9 cellular contexts compared by ENCODE assay signal in genomic region chr19:17348700-17349099, GRCh38. TPM values are rescaled to one million over a fixed set of nuclear protein-coding genes. Genes with fewer than 3 reads are reported as not detected.
A peak's percentile ranks its signal among the peaks of the same experiment; 100 is the strongest.
DNase-seq lines count a peak whose midpoint lies in the region; ATAC-seq, FAIRE-seq and TF ChIP-seq lines count a peak whose summit lies in the region.
"Had no signal": no experiment of that assay in that cellular context is flagged by ENCODE, and none has a peak within 500 bp of the region (broad histone marks: within the 10 kb centered on the region; RNA-seq: fewer than 3 reads in every experiment).

No MANE protein-coding gene starts in this region.

- no peak for FAIRE-seq in kidney (lab: Jason Lieb, UNC)

- CTCF ChIA-PET in Caco-2 (lab: Charles Lee): no interaction called here

- in situ Hi-C loops in astrocyte of the spinal cord (cut with HindIII; ENCODE audit: low sequenced_read_pairs): no loop called here

- TF ChIP-seq CTCF in astrocyte of the spinal cord (IDR thresholded peaks at IDR 0.05; ENCODE audit: low read depth, low read length) (no peak), kidney (IDR thresholded peaks at IDR 0.05; ENCODE audit: borderline replicate concordance, extremely low read depth, insufficient read depth) (no peak), upper lobe of left lung (IDR thresholded peaks at IDR 0.05) (no peak), Caco-2 (IDR thresholded peaks at IDR 0.05; ENCODE audit: insufficient read depth in 1 of 2, low read depth in 1 of 2, low read length in 1 of 2, severe bottlenecking in 1 of 2, unreplicated experiment in 1 of 2) (no peak)

- H3K27me3 ChIP-seq in upper lobe of left lung (no peaks in the 10 kb centered on the region), Caco-2 (replicated peaks; ENCODE audit: control insufficient read depth, insufficient read depth, low read length) (no peaks in the 10 kb centered on the region)

- H3K4me3 Mint-ChIP-seq in Caco-2 (ENCODE audit: unreplicated experiment): no peak overlapping the region

- H3K9me3 ChIP-seq in kidney (ENCODE audit: control insufficient read depth in 1 of 2, low read length in 2 of 2): no peaks in the 10 kb centered on the region
- no peaks in the 10 kb centered on the region for H3K9me3 ChIP-seq in upper lobe of left lung
- H3K9me3 ChIP-seq in Caco-2: no peaks in the 10 kb centered on the region

- no peak overlapping the region for H3K27ac Mint-ChIP-seq in Caco-2 (ENCODE audit: unreplicated experiment)

- WGBS in upper lobe of left lung, 2 donors: 0 to 10% methylated on average over 12 of the region's 12 CpGs

- no peaks in the 10 kb centered on the region for H3K4me1 Mint-ChIP-seq in Caco-2 (ENCODE audit: low read depth, unreplicated experiment)

- H3K36me3 ChIP-seq in kidney (ENCODE audit: control insufficient read depth in 1 of 2, insufficient read depth in 2 of 2, low read length in 2 of 2) (no peaks in the 10 kb centered on the region), upper lobe of left lung (no peaks in the 10 kb centered on the region), Caco-2 (ENCODE audit: control insufficient read depth, insufficient read depth, low read length) (no peaks in the 10 kb centered on the region)

- POLR2A ChIA-PET in Caco-2 (lab: Charles Lee): no interaction called here

- H3K9ac ChIP-seq in kidney (ENCODE audit: low read length in 2 of 2): no peak overlapping the region

- intact Hi-C loops in kidney (cut with DNase I): no loop called here
- intact Hi-C loops in Caco-2 (cut with micrococcal nuclease; ENCODE audit: unreplicated experiment): loop anchor here (5.0 kb wide), 1 partner anchor 119 kb away; no protein-coding TSS in a partner anchor

- no peaks in the 10 kb centered on the region for H3K9me3 Mint-ChIP-seq in Caco-2 (ENCODE audit: unreplicated experiment)

- TF ChIP-seq POLR2A in upper lobe of left lung (IDR thresholded peaks at IDR 0.05): no peak

- no peak overlapping the region for H3K4me3 ChIP-seq in astrocyte of the spinal cord (ENCODE audit: low read depth, low read length)
- no peak overlapping the region for H3K4me3 ChIP-seq in kidney (ENCODE audit: low read length in 2 of 2)
- no peak overlapping the region for H3K4me3 ChIP-seq in upper lobe of left lung
- H3K4me3 ChIP-seq in Caco-2 (ENCODE audit: low read depth, low read length): no peak overlapping the region

- H3K27ac ChIP-seq in kidney (ENCODE audit: low read depth in 2 of 2, low read length in 2 of 2): peak overlapping the region; percentile 38 to 72
- peak overlapping the region in 2 of 4 donors; percentile 54 to 61 for H3K27ac ChIP-seq in upper lobe of left lung

- BruUV-seq in Caco-2 (replicated peaks; lab: Mats Ljungman, UMichigan): no TSS peak

- peaks cover 6% of the 10 kb centered on the region for H3K27me3 Mint-ChIP-seq in Caco-2 (ENCODE audit: insufficient read depth, unreplicated experiment)

- DNase-seq in NCI-H1417 (lab: John Stamatoyannopoulos, UW): peak in 2 of 3 experiments; percentile 25 to 63
- DNase-seq in NCI-H1417 treated with DMSO at 0.1 percent for 48 hours (lab: John Stamatoyannopoulos, UW): no peak
- DNase-seq in astrocyte of the spinal cord (ENCODE audit: low read depth, low spot score): peak; percentile 78
- peak; percentile 93 for DNase-seq in kidney
- no peak for DNase-seq in upper lobe of left lung
- no peak for DNase-seq in Caco-2
- no peak for DNase-seq in cerebellar nuclear complex (lab: John Stamatoyannopoulos, UW)
- DNase-seq: activated CD8-positive, alpha-beta memory T cell treated with anti-CD3 and anti-CD28 coated beads for 24 hours had no signal

- ATAC-seq in upper lobe of left lung (ENCODE audit: low FRiP score in 2 of 2): peak; percentile 23 to 75
- ATAC-seq in GM18520 (IDR thresholded peaks at IDR 0.05; ENCODE audit: unreplicated experiment): no peak

- peaks cover 0 to 7% of the 10 kb centered on the region in 2 donors for H3K4me1 ChIP-seq in kidney (ENCODE audit: control insufficient read depth in 1 of 2, insufficient read depth in 1 of 2, low read depth in 1 of 2, low read length in 2 of 2)
- H3K4me1 ChIP-seq in upper lobe of left lung: peaks cover 21 to 51% (median 35%) of the 10 kb centered on the region in 4 donors
- H3K4me1 ChIP-seq in Caco-2: no peaks in the 10 kb centered on the region

- peaks cover 5% of the 10 kb centered on the region for H3K36me3 Mint-ChIP-seq in Caco-2 (ENCODE audit: insufficient read depth, unreplicated experiment)

- TF ChIP-seq EP300 in upper lobe of left lung (IDR thresholded peaks at IDR 0.05): peak in 2 of 4 donors; percentile 40 to 51

RNA-seq across cellular contexts. Expression of gene GTPBP3, which starts 11.3 kb away (rescaled TPM):
- total RNA-seq in kidney (20.4 TPM), upper lobe of left lung (10 to 100 TPM; 14.9 to 95.3 (median 26.4) TPM), Caco-2 (2022) (50.1 and 50.7 TPM in 2 replicates)
- 11.0 TPM for polyA plus RNA-seq in kidney (ENCODE audit: insufficient read depth, low read depth, low replicate concordance)

RNA-seq across cellular contexts. Expression of gene ANO8, which starts 14.0 kb away (rescaled TPM):
- total RNA-seq in kidney (12.1 TPM), upper lobe of left lung (10 to 100 TPM in 4 of 6 donors, 1 to 10 TPM in 2; 9.0 to 45.1 (median 16.4) TPM), Caco-2 (2022) (11.5 TPM in 2 replicates)
- polyA plus RNA-seq in kidney (ENCODE audit: insufficient read depth, low read depth, low replicate concordance): 3.0 TPM

RNA-seq across cellular contexts. Expression of gene PLVAP, which starts 28.4 kb away (rescaled TPM):
- total RNA-seq in kidney (195 TPM), upper lobe of left lung (100 to 1,000 TPM in 1 of 6 donors, 10 to 100 TPM in 1, 1 to 10 TPM in 4; 1.0 to 103 (median 6.9) TPM), Caco-2 (2022) (not detected in 2 replicates)
- 148 TPM for polyA plus RNA-seq in kidney (ENCODE audit: insufficient read depth, low read depth, low replicate concordance)

RNA-seq across cellular contexts. Expression of gene DDA1, which starts 39.3 kb away (rescaled TPM):
- 27.7 TPM for total RNA-seq in kidney
- 35.9 TPM for polyA plus RNA-seq in kidney (ENCODE audit: insufficient read depth, low read depth, low replicate concordance)
- 10 to 100 TPM; 11.5 to 42.8 (median 28.4) TPM for total RNA-seq in upper lobe of left lung
- total RNA-seq in Caco-2 (2022): 43.8 and 55.6 TPM in 2 replicates

RNA-seq across cellular contexts. Expression of gene MRPL34, which starts 43.0 kb away (rescaled TPM):
- total RNA-seq in kidney (59.3 TPM), upper lobe of left lung (100 to 1,000 TPM in 5 of 6 donors, 10 to 100 TPM in 1; 98.3 to 176 (median 122) TPM), Caco-2 (2022) (78.9 and 88.5 TPM in 2 replicates)
- 369 TPM for polyA plus RNA-seq in kidney (ENCODE audit: insufficient read depth, low read depth, low replicate concordance)

Comparison
In these comparisons a context has a peak if more than half of its experiments do, and no peak if none do; other contexts are left out.
1. DNase-seq: peak in NCI-H1417 (2 of 3), astrocyte of the spinal cord (single experiment) and kidney (single experiment); none in NCI-H1417 treated with DMSO at 0.1 percent for 48 hours (single experiment), upper lobe of left lung (0 of 2), Caco-2 (0 of 2) and cerebellar nuclear complex (0 of 2).